1 cellular context compared by ENCODE assay signal in the genomic region with DNA sequence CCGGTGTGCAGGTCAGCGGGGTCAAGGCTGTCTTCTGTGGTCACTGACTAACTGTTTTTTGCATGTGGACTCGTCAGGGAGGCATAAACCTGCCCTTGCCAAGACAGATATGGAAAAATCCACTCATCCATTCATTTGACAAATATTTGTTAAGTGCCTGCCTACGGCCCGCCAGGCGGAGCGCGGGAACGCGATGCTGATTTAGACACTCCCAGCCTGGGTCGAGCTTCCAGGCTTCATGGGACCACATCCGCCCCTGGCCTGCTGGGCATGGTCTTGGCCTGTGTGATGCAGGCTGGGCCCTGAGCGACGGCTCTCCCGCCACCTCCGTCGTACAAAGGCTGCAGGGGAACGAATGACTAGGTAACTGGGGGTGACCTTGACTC.
TF ChIP-seq lines count a peak whose summit lies in the region.

No MANE protein-coding gene starts in this region.

TF ChIP-seq in HepG2, 621 proteins besides CTCF, POLR2A, EP300 and RAD21 (continued from another document and continues in another):
- TF ChIP-seq, protein P1, sequence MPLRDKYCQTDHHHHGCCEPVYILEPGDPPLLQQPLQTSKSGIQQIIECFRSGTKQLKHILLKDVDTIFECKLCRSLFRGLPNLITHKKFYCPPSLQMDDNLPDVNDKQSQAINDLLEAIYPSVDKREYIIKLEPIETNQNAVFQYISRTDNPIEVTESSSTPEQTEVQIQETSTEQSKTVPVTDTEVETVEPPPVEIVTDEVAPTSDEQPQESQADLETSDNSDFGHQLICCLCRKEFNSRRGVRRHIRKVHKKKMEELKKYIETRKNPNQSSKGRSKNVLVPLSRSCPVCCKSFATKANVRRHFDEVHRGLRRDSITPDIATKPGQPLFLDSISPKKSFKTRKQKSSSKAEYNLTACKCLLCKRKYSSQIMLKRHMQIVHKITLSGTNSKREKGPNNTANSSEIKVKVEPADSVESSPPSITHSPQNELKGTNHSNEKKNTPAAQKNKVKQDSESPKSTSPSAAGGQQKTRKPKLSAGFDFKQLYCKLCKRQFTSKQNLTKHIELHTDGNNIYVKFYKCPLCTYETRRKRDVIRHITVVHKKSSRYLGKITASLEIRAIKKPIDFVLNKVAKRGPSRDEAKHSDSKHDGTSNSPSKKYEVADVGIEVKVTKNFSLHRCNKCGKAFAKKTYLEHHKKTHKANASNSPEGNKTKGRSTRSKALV (CRISPR knock-in tag; IDR thresholded peaks at IDR 0.05): peak; percentile 88; the same call in 1 of the 2 replicates
- TF ChIP-seq, protein P2, sequence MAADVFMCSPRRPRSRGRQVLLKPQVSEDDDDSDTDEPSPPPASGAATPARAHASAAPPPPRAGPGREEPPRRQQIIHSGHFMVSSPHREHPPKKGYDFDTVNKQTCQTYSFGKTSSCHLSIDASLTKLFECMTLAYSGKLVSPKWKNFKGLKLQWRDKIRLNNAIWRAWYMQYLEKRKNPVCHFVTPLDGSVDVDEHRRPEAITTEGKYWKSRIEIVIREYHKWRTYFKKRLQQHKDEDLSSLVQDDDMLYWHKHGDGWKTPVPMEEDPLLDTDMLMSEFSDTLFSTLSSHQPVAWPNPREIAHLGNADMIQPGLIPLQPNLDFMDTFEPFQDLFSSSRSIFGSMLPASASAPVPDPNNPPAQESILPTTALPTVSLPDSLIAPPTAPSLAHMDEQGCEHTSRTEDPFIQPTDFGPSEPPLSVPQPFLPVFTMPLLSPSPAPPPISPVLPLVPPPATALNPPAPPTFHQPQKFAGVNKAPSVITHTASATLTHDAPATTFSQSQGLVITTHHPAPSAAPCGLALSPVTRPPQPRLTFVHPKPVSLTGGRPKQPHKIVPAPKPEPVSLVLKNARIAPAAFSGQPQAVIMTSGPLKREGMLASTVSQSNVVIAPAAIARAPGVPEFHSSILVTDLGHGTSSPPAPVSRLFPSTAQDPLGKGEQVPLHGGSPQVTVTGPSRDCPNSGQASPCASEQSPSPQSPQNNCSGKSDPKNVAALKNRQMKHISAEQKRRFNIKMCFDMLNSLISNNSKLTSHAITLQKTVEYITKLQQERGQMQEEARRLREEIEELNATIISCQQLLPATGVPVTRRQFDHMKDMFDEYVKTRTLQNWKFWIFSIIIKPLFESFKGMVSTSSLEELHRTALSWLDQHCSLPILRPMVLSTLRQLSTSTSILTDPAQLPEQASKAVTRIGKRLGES (CRISPR knock-in tag; IDR thresholded peaks at IDR 0.05; ENCODE audit: borderline replicate concordance): 0 out of 2 replicates have a peak, but pooled peaks have one; percentile 49
- TF ChIP-seq MED13 (CRISPR knock-in tag; IDR thresholded peaks at IDR 0.05) (peak; percentile 80; the same call in 1 of the 2 replicates), ZNF530 (CRISPR knock-in tag; IDR thresholded peaks at IDR 0.05; ENCODE audit: low read depth) (no peak), ESRRA (CRISPR knock-in tag; IDR thresholded peaks at IDR 0.05; ENCODE audit: low read depth) (peak; percentile 69; the same call in 1 of the 2 replicates), PAX8 (CRISPR knock-in tag; IDR thresholded peaks at IDR 0.05; ENCODE audit: borderline replicate concordance) (no peak), ZNF362 (CRISPR knock-in tag; IDR thresholded peaks at IDR 0.05; ENCODE audit: borderline replicate concordance) (peak; percentile 87), ATF7-NPFF (CRISPR knock-in tag; IDR thresholded peaks at IDR 0.05; ENCODE audit: low read depth) (peak; percentile 91), HIVEP1 (CRISPR knock-in tag; IDR thresholded peaks at IDR 0.05) (peak; percentile 77; the same call in 1 of the 2 replicates), MEIS2 (CRISPR knock-in tag; IDR thresholded peaks at IDR 0.05) (peak; percentile 84), SAFB2 (CRISPR knock-in tag; IDR thresholded peaks at IDR 0.05; ENCODE audit: borderline replicate concordance, low read depth) (peak; percentile 74), POLR2AphosphoS5 (IDR thresholded peaks at IDR 0.05; ENCODE audit: low read depth, low read length) (no peak), ZMYM3 (CRISPR knock-in tag; IDR thresholded peaks at IDR 0.05) (0 out of 2 replicates have a peak, but pooled peaks have one; percentile 46), HNF4A (CRISPR knock-in tag; IDR thresholded peaks at IDR 0.05) (peak; percentile 72), ZSCAN9 (CRISPR knock-in tag; IDR thresholded peaks at IDR 0.05; ENCODE audit: borderline replicate concordance) (peak; percentile 65; the same call in 1 of the 2 replicates), ZNF788 (CRISPR knock-in tag; IDR thresholded peaks at IDR 0.05; ENCODE audit: borderline replicate concordance) (peak; percentile 98; the same call in 1 of the 2 replicates), LCORL (IDR thresholded peaks at IDR 0.05) (no peak), LCORL (CRISPR knock-in tag; IDR thresholded peaks at IDR 0.05) (peak; percentile 99), CHD4 (IDR thresholded peaks at IDR 0.05; ENCODE audit: borderline replicate concordance, low read length) (no peak), RORA (CRISPR knock-in tag; IDR thresholded peaks at IDR 0.05) (no peak), HNF4G (IDR thresholded peaks at IDR 0.05; ENCODE audit: borderline replicate concordance, low read depth, low read length) (peak; percentile 34; the same call in 1 of the 2 replicates), HNF4G (CRISPR knock-in tag; IDR thresholded peaks at IDR 0.05; ENCODE audit: borderline replicate concordance, low read depth) (no peak), RAD51 (IDR thresholded peaks at IDR 0.05; ENCODE audit: borderline replicate concordance) (no peak), ZNF564 (CRISPR knock-in tag; IDR thresholded peaks at IDR 0.05) (peak; percentile 81; the same call in 1 of the 2 replicates), SNAI1 (CRISPR knock-in tag; IDR thresholded peaks at IDR 0.05; ENCODE audit: borderline replicate concordance) (no peak), JDP2 (CRISPR knock-in tag; IDR thresholded peaks at IDR 0.05; ENCODE audit: borderline replicate concordance) (no peak), E2F1 (CRISPR knock-in tag; IDR thresholded peaks at IDR 0.05) (peak; percentile 97)
- TF ChIP-seq, protein P3, sequence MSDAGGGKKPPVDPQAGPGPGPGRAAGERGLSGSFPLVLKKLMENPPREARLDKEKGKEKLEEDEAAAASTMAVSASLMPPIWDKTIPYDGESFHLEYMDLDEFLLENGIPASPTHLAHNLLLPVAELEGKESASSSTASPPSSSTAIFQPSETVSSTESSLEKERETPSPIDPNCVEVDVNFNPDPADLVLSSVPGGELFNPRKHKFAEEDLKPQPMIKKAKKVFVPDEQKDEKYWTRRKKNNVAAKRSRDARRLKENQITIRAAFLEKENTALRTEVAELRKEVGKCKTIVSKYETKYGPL (CRISPR knock-in tag; IDR thresholded peaks at IDR 0.05): peak; percentile 71; the same call in 1 of the 2 replicates
- TF ChIP-seq, protein P4, sequence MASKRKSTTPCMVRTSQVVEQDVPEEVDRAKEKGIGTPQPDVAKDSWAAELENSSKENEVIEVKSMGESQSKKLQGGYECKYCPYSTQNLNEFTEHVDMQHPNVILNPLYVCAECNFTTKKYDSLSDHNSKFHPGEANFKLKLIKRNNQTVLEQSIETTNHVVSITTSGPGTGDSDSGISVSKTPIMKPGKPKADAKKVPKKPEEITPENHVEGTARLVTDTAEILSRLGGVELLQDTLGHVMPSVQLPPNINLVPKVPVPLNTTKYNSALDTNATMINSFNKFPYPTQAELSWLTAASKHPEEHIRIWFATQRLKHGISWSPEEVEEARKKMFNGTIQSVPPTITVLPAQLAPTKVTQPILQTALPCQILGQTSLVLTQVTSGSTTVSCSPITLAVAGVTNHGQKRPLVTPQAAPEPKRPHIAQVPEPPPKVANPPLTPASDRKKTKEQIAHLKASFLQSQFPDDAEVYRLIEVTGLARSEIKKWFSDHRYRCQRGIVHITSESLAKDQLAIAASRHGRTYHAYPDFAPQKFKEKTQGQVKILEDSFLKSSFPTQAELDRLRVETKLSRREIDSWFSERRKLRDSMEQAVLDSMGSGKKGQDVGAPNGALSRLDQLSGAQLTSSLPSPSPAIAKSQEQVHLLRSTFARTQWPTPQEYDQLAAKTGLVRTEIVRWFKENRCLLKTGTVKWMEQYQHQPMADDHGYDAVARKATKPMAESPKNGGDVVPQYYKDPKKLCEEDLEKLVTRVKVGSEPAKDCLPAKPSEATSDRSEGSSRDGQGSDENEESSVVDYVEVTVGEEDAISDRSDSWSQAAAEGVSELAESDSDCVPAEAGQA (IDR thresholded peaks at IDR 0.05; ENCODE audit: low read depth): no peak
- TF ChIP-seq, protein P4 (CRISPR knock-in tag; IDR thresholded peaks at IDR 0.05; ENCODE audit: borderline replicate concordance): peak; percentile 82; the same call in 1 of the 2 replicates
- TF ChIP-seq, protein P5, sequence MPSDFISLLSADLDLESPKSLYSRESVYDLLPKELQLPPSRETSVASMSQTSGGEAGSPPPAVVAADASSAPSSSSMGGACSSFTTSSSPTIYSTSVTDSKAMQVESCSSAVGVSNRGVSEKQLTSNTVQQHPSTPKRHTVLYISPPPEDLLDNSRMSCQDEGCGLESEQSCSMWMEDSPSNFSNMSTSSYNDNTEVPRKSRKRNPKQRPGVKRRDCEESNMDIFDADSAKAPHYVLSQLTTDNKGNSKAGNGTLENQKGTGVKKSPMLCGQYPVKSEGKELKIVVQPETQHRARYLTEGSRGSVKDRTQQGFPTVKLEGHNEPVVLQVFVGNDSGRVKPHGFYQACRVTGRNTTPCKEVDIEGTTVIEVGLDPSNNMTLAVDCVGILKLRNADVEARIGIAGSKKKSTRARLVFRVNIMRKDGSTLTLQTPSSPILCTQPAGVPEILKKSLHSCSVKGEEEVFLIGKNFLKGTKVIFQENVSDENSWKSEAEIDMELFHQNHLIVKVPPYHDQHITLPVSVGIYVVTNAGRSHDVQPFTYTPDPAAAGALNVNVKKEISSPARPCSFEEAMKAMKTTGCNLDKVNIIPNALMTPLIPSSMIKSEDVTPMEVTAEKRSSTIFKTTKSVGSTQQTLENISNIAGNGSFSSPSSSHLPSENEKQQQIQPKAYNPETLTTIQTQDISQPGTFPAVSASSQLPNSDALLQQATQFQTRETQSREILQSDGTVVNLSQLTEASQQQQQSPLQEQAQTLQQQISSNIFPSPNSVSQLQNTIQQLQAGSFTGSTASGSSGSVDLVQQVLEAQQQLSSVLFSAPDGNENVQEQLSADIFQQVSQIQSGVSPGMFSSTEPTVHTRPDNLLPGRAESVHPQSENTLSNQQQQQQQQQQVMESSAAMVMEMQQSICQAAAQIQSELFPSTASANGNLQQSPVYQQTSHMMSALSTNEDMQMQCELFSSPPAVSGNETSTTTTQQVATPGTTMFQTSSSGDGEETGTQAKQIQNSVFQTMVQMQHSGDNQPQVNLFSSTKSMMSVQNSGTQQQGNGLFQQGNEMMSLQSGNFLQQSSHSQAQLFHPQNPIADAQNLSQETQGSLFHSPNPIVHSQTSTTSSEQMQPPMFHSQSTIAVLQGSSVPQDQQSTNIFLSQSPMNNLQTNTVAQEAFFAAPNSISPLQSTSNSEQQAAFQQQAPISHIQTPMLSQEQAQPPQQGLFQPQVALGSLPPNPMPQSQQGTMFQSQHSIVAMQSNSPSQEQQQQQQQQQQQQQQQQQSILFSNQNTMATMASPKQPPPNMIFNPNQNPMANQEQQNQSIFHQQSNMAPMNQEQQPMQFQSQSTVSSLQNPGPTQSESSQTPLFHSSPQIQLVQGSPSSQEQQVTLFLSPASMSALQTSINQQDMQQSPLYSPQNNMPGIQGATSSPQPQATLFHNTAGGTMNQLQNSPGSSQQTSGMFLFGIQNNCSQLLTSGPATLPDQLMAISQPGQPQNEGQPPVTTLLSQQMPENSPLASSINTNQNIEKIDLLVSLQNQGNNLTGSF (CRISPR knock-in tag; IDR thresholded peaks at IDR 0.05): peak; percentile 87
- TF ChIP-seq, protein P6, sequence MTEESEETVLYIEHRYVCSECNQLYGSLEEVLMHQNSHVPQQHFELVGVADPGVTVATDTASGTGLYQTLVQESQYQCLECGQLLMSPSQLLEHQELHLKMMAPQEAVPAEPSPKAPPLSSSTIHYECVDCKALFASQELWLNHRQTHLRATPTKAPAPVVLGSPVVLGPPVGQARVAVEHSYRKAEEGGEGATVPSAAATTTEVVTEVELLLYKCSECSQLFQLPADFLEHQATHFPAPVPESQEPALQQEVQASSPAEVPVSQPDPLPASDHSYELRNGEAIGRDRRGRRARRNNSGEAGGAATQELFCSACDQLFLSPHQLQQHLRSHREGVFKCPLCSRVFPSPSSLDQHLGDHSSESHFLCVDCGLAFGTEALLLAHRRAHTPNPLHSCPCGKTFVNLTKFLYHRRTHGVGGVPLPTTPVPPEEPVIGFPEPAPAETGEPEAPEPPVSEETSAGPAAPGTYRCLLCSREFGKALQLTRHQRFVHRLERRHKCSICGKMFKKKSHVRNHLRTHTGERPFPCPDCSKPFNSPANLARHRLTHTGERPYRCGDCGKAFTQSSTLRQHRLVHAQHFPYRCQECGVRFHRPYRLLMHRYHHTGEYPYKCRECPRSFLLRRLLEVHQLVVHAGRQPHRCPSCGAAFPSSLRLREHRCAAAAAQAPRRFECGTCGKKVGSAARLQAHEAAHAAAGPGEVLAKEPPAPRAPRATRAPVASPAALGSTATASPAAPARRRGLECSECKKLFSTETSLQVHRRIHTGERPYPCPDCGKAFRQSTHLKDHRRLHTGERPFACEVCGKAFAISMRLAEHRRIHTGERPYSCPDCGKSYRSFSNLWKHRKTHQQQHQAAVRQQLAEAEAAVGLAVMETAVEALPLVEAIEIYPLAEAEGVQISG (CRISPR knock-in tag; IDR thresholded peaks at IDR 0.05): peak; percentile 77
